22 cellular contexts compared by ENCODE assay signal in genomic region chr18:74622079-74622478, GRCh38.
"Had no signal": no experiment of that assay in that cellular context is flagged by ENCODE, and none has a peak within 500 bp of the region (broad histone marks: within the 10 kb centered on the region; RNA-seq: fewer than 3 reads in every experiment).

No MANE protein-coding gene starts in this region.

- H3K27ac ChIP-seq: dorsolateral prefrontal cortex, epithelial cell of prostate, esophagus muscularis mucosa, gastroesophageal sphincter, spleen, stomach, thoracic aorta, transverse colon had no signal

- ATAC-seq: gastroesophageal sphincter; left lobe of liver; mucosa of descending colon; natural killer cell; sciatic nerve; stimulated activated memory B cell treated with anti-CD40 and anti-IgM and Interleukin-4, amounts not matched to agents 10 μg/mL and 1 μg/mL and 100 μg/mL, for 72 hours had no signal

- DNase-seq: cortex of kidney; dorsolateral prefrontal cortex; effector memory CD4-positive, alpha-beta T cell; glutamatergic neuron; islet precursor cell; mammary epithelial cell; mucosa of descending colon; natural killer cell; spleen; stimulated activated CD4-positive, alpha-beta T cell treated with anti-CD3 and anti-CD28 coated beads, Interleukin-15, amount 100 ng/mL, for 24 hours; stimulated activated CD4-positive, alpha-beta T cell treated with anti-CD3 and anti-CD28 coated beads, Interleukin-1b, Interleukin-23, amount 100 ng/mL, for 48 hours; stimulated activated CD4-positive, alpha-beta T cell treated with anti-CD3 and anti-CD28 coated beads, Interleukin-4, amount 100 ng/mL, for 24 hours; stomach; substantia nigra; transverse colon had no signal

- H3K4me3 ChIP-seq: dorsolateral prefrontal cortex, esophagus muscularis mucosa, gastroesophageal sphincter, mucosa of descending colon, spleen, stomach, thoracic aorta, transverse colon had no signal

- H3K36me3 ChIP-seq: esophagus muscularis mucosa, gastroesophageal sphincter, spleen, stomach, thoracic aorta, transverse colon had no signal

- H3K4me1 ChIP-seq: transverse colon had no signal

- H3K27me3 ChIP-seq: dorsolateral prefrontal cortex, esophagus muscularis mucosa, gastroesophageal sphincter, spleen, stomach, transverse colon had no signal

- H3K9me3 ChIP-seq: esophagus muscularis mucosa, gastroesophageal sphincter, mucosa of descending colon, spleen, stomach, thoracic aorta, transverse colon had no signal
